In genomic region chr17:42531455-42532354, GRCh38 we compare ENCODE assay signal across 1 cellular context.
TF ChIP-seq lines count a peak whose summit lies in the region.

No MANE protein-coding gene starts in this region.

TF ChIP-seq in IMR-90, 13 proteins besides CTCF, POLR2A, EP300 and RAD21 (continued from another document):
- TF ChIP-seq ELK1 (IDR thresholded peaks at IDR 0.05; ENCODE audit: borderline replicate concordance, low read depth, low read length) (no peak), BHLHE40 (IDR thresholded peaks at IDR 0.05; ENCODE audit: low read depth, low read length) (no peak), CHD1 (IDR thresholded peaks at IDR 0.05; ENCODE audit: low read depth, low read length) (no peak), USF2 (IDR thresholded peaks at IDR 0.05; ENCODE audit: low read depth, low read length) (no peak), RFX5 (IDR thresholded peaks at IDR 0.05; ENCODE audit: low read depth, low read length) (no peak), MXI1 (IDR thresholded peaks at IDR 0.05; ENCODE audit: borderline replicate concordance, low read depth, low read length) (no peak), CEBPB (IDR thresholded peaks at IDR 0.05; ENCODE audit: low read depth, low read length) (no peak), RCOR1 (IDR thresholded peaks at IDR 0.05; ENCODE audit: insufficient replicate concordance, low read length) (no peak), NFE2L2 (IDR thresholded peaks at IDR 0.05; ENCODE audit: low read depth, low read length) (no peak)
TF ChIP-seq in IMR-90: peak in this region for 0.
